In the genomic region with DNA sequence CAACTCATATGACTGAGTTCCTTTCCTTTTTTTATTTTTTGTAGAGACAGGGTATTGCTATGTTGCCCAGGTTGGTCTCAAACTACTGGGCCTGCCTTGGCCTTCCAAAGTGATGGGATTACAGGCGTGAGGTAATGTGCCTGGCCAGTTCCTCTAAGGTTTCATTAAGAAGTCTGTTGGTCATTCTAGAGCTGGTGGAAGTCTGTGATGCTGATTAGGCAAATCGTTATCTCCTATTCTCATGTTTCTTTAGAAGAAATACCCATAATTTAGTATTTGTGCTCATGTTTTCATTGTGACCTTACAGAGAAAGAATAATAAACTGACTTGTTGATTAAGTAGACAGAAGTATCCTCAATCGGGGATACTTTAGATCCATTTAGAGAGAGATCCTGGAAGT, we compare ENCODE assay signal across 31 cellular contexts.
"Had no signal": no experiment of that assay in that cellular context is flagged by ENCODE, and none has a peak within 500 bp of the region (broad histone marks: within the 10 kb centered on the region; RNA-seq: fewer than 3 reads in every experiment).

No MANE protein-coding gene starts in this region.

- ATAC-seq: psoas muscle; right cardiac atrium; sciatic nerve; stimulated activated memory B cell treated with anti-CD40 and anti-IgM and Interleukin-4, amounts not matched to agents 10 μg/mL and 1 μg/mL and 100 μg/mL, for 72 hours; stimulated activated naive CD8-positive, alpha-beta T cell treated with anti-CD3 and anti-CD28 coated beads, Interleukin-15, amount 100 ng/mL, for 72 hours; stimulated activated naive CD8-positive, alpha-beta T cell treated with anti-CD3 and anti-CD28 coated beads, Interleukin-15, Interleukin-2, amounts not matched to agents 100 U/mL and 50 U/mL, for 24 hours had no signal

- H3K27ac ChIP-seq: neural progenitor cell, ovary, parathyroid adenoma, psoas muscle, skin epidermis, spleen, suprapubic skin, testis, tibial nerve, upper lobe of left lung, vagina had no signal

- H3K4me3 Mint-ChIP-seq: natural killer cell; nephron; neural progenitor cell; stimulated activated memory B cell treated with anti-CD40 and anti-IgM and Interleukin-4, amounts not matched to agents 10 μg/mL and 1 μg/mL and 100 μg/mL, for 72 hours; stimulated activated naive CD8-positive, alpha-beta T cell treated with anti-CD3 and anti-CD28 coated beads, Interleukin-15, amount 100 ng/mL, for 72 hours had no signal

- H3K36me3 ChIP-seq: ovary had no signal

- H3K27ac Mint-ChIP-seq: neural progenitor cell; progenitor cell of endocrine pancreas; stimulated activated memory B cell treated with anti-CD40 and anti-IgM and Interleukin-4, amounts not matched to agents 10 μg/mL and 1 μg/mL and 100 μg/mL, for 72 hours had no signal

- H3K79me2 ChIP-seq: parathyroid adenoma had no signal

- DNase-seq: natural killer cell; occipital lobe; ovary; posterior cingulate gyrus; psoas muscle; right cardiac atrium; spleen; stimulated activated CD4-positive, alpha-beta T cell treated with anti-CD3 and anti-CD28 coated beads, Interleukin-12 subunit alpha, Interleukin-12 subunit beta, amount 100 ng/mL, for 4 hours; stimulated activated CD4-positive, alpha-beta T cell treated with anti-CD3 and anti-CD28 coated beads, Interleukin-1b, Interleukin-23, amount 100 ng/mL, for 48 hours; stimulated activated CD4-positive, alpha-beta T cell treated with anti-CD3 and anti-CD28 coated beads, Interleukin-4, amount 100 ng/mL, for 1 hour; stimulated activated CD4-positive, alpha-beta T cell treated with anti-CD3 and anti-CD28 coated beads, Interleukin-4, amount 100 ng/mL, for 4 hours; stimulated activated CD8-positive, alpha-beta memory T cell treated with anti-CD3 and anti-CD28 coated beads, Interleukin-4, amount 100 ng/mL, for 48 hours; stimulated activated naive CD4-positive, alpha-beta T cell; stimulated activated naive CD8-positive, alpha-beta T cell treated with anti-CD3 and anti-CD28 coated beads, Interleukin-15, amount 100 ng/mL, for 72 hours; stimulated activated naive CD8-positive, alpha-beta T cell treated with anti-CD3 and anti-CD28 coated beads, Interleukin-15, Interleukin-2, amounts not matched to agents 100 U/mL and 50 U/mL, for 24 hours; substantia nigra; testis; trophoblast cell had no signal

- H3K27me3 Mint-ChIP-seq: progenitor cell of endocrine pancreas had no signal

- H3K4me3 ChIP-seq: neural progenitor cell, ovary, psoas muscle, skin epidermis, smooth muscle cell, spleen, suprapubic skin, testis, tibial nerve, upper lobe of left lung, vagina had no signal

- H3K27me3 ChIP-seq: neural progenitor cell, ovary, suprapubic skin, testis, tibial nerve, upper lobe of left lung, vagina had no signal

- H3K4me1 ChIP-seq: psoas muscle, suprapubic skin, testis, tibial nerve, upper lobe of left lung, vagina had no signal

- H3K9me3 Mint-ChIP-seq: natural killer cell; nephron; neural progenitor cell; stimulated activated memory B cell treated with anti-CD40 and anti-IgM and Interleukin-4, amounts not matched to agents 10 μg/mL and 1 μg/mL and 100 μg/mL, for 72 hours had no signal

- H3K4me1 Mint-ChIP-seq: nephron; stimulated activated naive CD8-positive, alpha-beta T cell treated with anti-CD3 and anti-CD28 coated beads, Interleukin-15, amount 100 ng/mL, for 72 hours had no signal

- H3K9me3 ChIP-seq: ovary, psoas muscle, spleen, suprapubic skin, testis, tibial nerve, upper lobe of left lung, vagina had no signal

- H3K9ac ChIP-seq: neural progenitor cell, parathyroid adenoma had no signal

- H2AFZ ChIP-seq: neural progenitor cell, parathyroid adenoma had no signal

- FAIRE-seq: urothelium cell line had no signal

- H3K4me2 ChIP-seq: smooth muscle cell had no signal
